Comparison of ENCODE assay signal across 18 cellular contexts in the genomic region with DNA sequence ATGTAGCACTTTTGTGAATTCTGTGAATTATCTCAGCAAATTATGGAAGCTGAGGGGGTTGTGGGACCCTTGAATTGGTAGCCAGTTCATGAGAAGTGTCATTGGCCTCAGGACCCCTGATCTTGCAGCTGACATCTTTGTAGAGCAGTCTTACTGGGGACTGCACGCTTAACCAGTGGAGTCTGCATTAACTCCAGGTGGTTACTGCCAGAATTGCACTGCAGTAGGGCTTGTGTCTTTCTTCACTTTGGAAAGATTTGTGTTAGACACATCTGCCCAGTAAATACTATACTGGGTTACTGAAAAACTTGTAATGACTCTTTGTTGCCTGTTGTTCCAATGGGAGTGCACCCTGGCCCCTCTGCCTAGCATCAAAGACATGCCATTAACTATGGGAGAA. TPM values are rescaled to one million over a fixed set of nuclear protein-coding genes. Genes with fewer than 3 reads are reported as not detected.
"Had no signal": no experiment of that assay in that cellular context is flagged by ENCODE, and none has a peak within 500 bp of the region (broad histone marks: within the 10 kb centered on the region; RNA-seq: fewer than 3 reads in every experiment).

No MANE protein-coding gene starts in this region.

- DNase-seq: activated CD4-positive, alpha-beta T cell treated with anti-CD3 and anti-CD28 coated beads, Interleukin-2, amount 50 U/mL, for 1 hour; activated CD8-positive, alpha-beta memory T cell treated with anti-CD3 and anti-CD28 coated beads for 24 hours; activated gamma-delta T cell treated with Interleukin-2 at 50 U/mL for 16 hours; activated naive CD8-positive, alpha-beta T cell treated with anti-CD3 and anti-CD28 coated beads, Interleukin-2, amount 10 ng/mL, durations not matched to agents 7 days and 5 days; brain microvascular endothelial cell; effector memory CD4-positive, alpha-beta T cell; gastrocnemius medialis; left colon; lower lobe of right lung; ovary had no signal

- H3K4me1 ChIP-seq: gastrocnemius medialis had no signal

- H3K36me3 ChIP-seq: brain microvascular endothelial cell, gastrocnemius medialis, lower lobe of right lung, ovary had no signal

- H3K9me3 Mint-ChIP-seq: activated naive CD8-positive, alpha-beta T cell treated with anti-CD3 and anti-CD28 coated beads, Interleukin-2, amount 10 ng/mL, durations not matched to agents 7 days and 5 days; central memory CD8-positive, alpha-beta T cell; dendritic cell treated with granulocyte-macrophage colony-stimulating factor and Interleukin-4, amounts not matched to agents 40 ng/mL and 50 ng/mL, for 4 days; neural crest cell; stimulated activated effector memory CD8-positive, alpha-beta T cell treated with anti-CD3 and anti-CD28 coated beads, Interleukin-12 subunit alpha, Interleukin-12 subunit beta, amount 100 ng/mL, for 72 hours; T-helper 2 cell treated with Interferon-gamma antibody and Interleukin-4, amounts not matched to agents 5 μg/mL and 100 μg/mL, for 36 hours had no signal

- H3K27me3 ChIP-seq: brain microvascular endothelial cell, ovary had no signal

- H3K27ac ChIP-seq: brain microvascular endothelial cell, gastrocnemius medialis, lower lobe of right lung, ovary had no signal

- H3K4me3 ChIP-seq: gastrocnemius medialis, lower lobe of right lung, ovary had no signal

- H3K27ac Mint-ChIP-seq: activated naive CD8-positive, alpha-beta T cell treated with anti-CD3 and anti-CD28 coated beads, Interleukin-2, amount 10 ng/mL, durations not matched to agents 7 days and 5 days; dendritic cell treated with granulocyte-macrophage colony-stimulating factor and Interleukin-4, amounts not matched to agents 40 ng/mL and 50 ng/mL, for 4 days; stimulated activated effector memory CD8-positive, alpha-beta T cell treated with anti-CD3 and anti-CD28 coated beads, Interleukin-12 subunit alpha, Interleukin-12 subunit beta, amount 100 ng/mL, for 72 hours; T-helper 2 cell treated with Interferon-gamma antibody and Interleukin-4, amounts not matched to agents 5 μg/mL and 100 μg/mL, for 36 hours had no signal

- H3K36me3 Mint-ChIP-seq: activated naive CD8-positive, alpha-beta T cell treated with anti-CD3 and anti-CD28 coated beads, Interleukin-2, amount 10 ng/mL, durations not matched to agents 7 days and 5 days; mesothelial cell of epicardium; stimulated activated effector memory CD8-positive, alpha-beta T cell treated with anti-CD3 and anti-CD28 coated beads, Interleukin-12 subunit alpha, Interleukin-12 subunit beta, amount 100 ng/mL, for 72 hours had no signal

- H3K9me3 ChIP-seq: gastrocnemius medialis, lower lobe of right lung, ovary had no signal

- ATAC-seq: gastrocnemius medialis; lower lobe of right lung; stimulated activated effector memory CD8-positive, alpha-beta T cell treated with anti-CD3 and anti-CD28 coated beads, Interleukin-12 subunit alpha, Interleukin-12 subunit beta, amount 100 ng/mL, for 72 hours had no signal

- H3K4me3 Mint-ChIP-seq: activated naive CD8-positive, alpha-beta T cell treated with anti-CD3 and anti-CD28 coated beads, Interleukin-2, amount 10 ng/mL, durations not matched to agents 7 days and 5 days; central memory CD8-positive, alpha-beta T cell; dendritic cell treated with granulocyte-macrophage colony-stimulating factor and Interleukin-4, amounts not matched to agents 40 ng/mL and 50 ng/mL, for 4 days; mesothelial cell of epicardium; neural crest cell; stimulated activated effector memory CD8-positive, alpha-beta T cell treated with anti-CD3 and anti-CD28 coated beads, Interleukin-12 subunit alpha, Interleukin-12 subunit beta, amount 100 ng/mL, for 72 hours; T-helper 2 cell treated with Interferon-gamma antibody and Interleukin-4, amounts not matched to agents 5 μg/mL and 100 μg/mL, for 36 hours had no signal

- H3K4me1 Mint-ChIP-seq: central memory CD8-positive, alpha-beta T cell; neural crest cell; stimulated activated effector memory CD8-positive, alpha-beta T cell treated with anti-CD3 and anti-CD28 coated beads, Interleukin-12 subunit alpha, Interleukin-12 subunit beta, amount 100 ng/mL, for 72 hours had no signal

RNA-seq across cellular contexts. Expression of a gene that starts 40.4 kb away (rescaled TPM):
- total RNA-seq: activated naive CD8-positive, alpha-beta T cell treated with anti-CD3 and anti-CD28 coated beads, Interleukin-2, amount 10 ng/mL, durations not matched to agents 7 days and 5 days; myocyte; neural crest cell; pulmonary artery endothelial cell had no signal
